In genomic region chr17:79027274-79027924, GRCh38 we compare ENCODE assay signal across 13 cellular contexts. TPM values are rescaled to one million over a fixed set of nuclear protein-coding genes. Genes with fewer than 3 reads are reported as not detected.
DNase-seq lines count a peak whose midpoint lies in the region; ATAC-seq, FAIRE-seq and TF ChIP-seq lines count a peak whose summit lies in the region.
"Had no signal": no experiment of that assay in that cellular context is flagged by ENCODE, and none has a peak within 500 bp of the region (broad histone marks: within the 10 kb centered on the region; RNA-seq: fewer than 3 reads in every experiment).

No MANE protein-coding gene starts in this region.

- peak overlapping the region; percentile 56 for H3K4me2 ChIP-seq in GM23248 (ENCODE audit: unreplicated experiment)
- H3K4me2 ChIP-seq in keratinocyte (ENCODE audit: control insufficient read depth, extremely low read depth, insufficient read depth, low read depth, low read length) = peak overlapping the region; percentile 83

- H3K27ac ChIP-seq in GM23248 (no peak overlapping the region), keratinocyte (ENCODE audit: control insufficient read depth, insufficient read depth, low read length) (peak overlapping the region; percentile 87), small intestine (ENCODE audit: low read depth in 1 of 2, low read length in 1 of 2) (peak overlapping the region in 1 of 2 donors; percentile 53), substantia nigra (ENCODE audit: low read depth, low read length, poor library complexity, severe bottlenecking) (no peak overlapping the region)

- no peak for ATAC-seq in HG02840 (IDR thresholded peaks at IDR 0.05; ENCODE audit: low FRiP score, unreplicated experiment)
- ATAC-seq: activated naive CD8-positive, alpha-beta T cell treated with anti-CD3 and anti-CD28 coated beads, Interleukin-2, amount 50 U/mL, for 24 hours had no signal

- H3K9ac ChIP-seq in GM23248 (0 out of 2 replicates have a peak overlapping the region, but pooled peaks have one; percentile 1), adipocyte (ENCODE audit: low read length) (peak overlapping the region; percentile 78), keratinocyte (ENCODE audit: control insufficient read depth, extremely low read depth, insufficient read depth, low read length) (peak overlapping the region; percentile 65)

- peaks cover 7% of the 10 kb centered on the region for H3K4me1 Mint-ChIP-seq in activated naive CD8-positive, alpha-beta T cell treated with anti-CD3 and anti-CD28 coated beads for 36 hours

- H3K4me3 ChIP-seq in GM23248 (0 out of 2 replicates have a peak overlapping the region, but pooled peaks have one; percentile 34), adipocyte (ENCODE audit: low read length) (peak overlapping the region; percentile 90), keratinocyte (ENCODE audit: control insufficient read depth in 2 of 3, extremely low read depth in 1 of 3, insufficient read depth in 2 of 3, low read depth in 1 of 3, low read length in 3 of 3) (peak overlapping the region; percentile 9 to 44 (median 36)), small intestine (ENCODE audit: low read depth in 1 of 2, low read length in 2 of 2) (no peak overlapping the region)

- H3K9me2 ChIP-seq in GM23248 (ENCODE audit: insufficient read depth) = no peaks in the 10 kb centered on the region

- H3K36me3 Mint-ChIP-seq in activated naive CD8-positive, alpha-beta T cell treated with anti-CD3 and anti-CD28 coated beads for 36 hours = no peaks in the 10 kb centered on the region

- H3K4me1 ChIP-seq in GM23248 (ENCODE audit: insufficient read depth) (peaks cover 39% of the 10 kb centered on the region), adipocyte (ENCODE audit: control insufficient read depth, insufficient read depth, low read length) (peaks cover 65% of the 10 kb centered on the region), keratinocyte (ENCODE audit: control insufficient read depth, extremely low read depth, insufficient read depth, low read length) (peaks cover 48% of the 10 kb centered on the region), small intestine (ENCODE audit: control insufficient read depth in 2 of 2, insufficient read depth in 1 of 2, low read depth in 1 of 2, low read length in 1 of 2) (peaks cover 3 to 8% of the 10 kb centered on the region in 2 donors)

- no peak overlapping the region for H3K27ac Mint-ChIP-seq in activated naive CD8-positive, alpha-beta T cell treated with anti-CD3 and anti-CD28 coated beads for 36 hours
- H3K27ac Mint-ChIP-seq: activated naive CD8-positive, alpha-beta T cell treated with anti-CD3 and anti-CD28 coated beads, Interleukin-2, amount 50 U/mL, for 24 hours; progenitor cell of endocrine pancreas had no signal

- TF ChIP-seq CTCF in keratinocyte (optimal IDR thresholded peaks at IDR 0.05 in 1 of 3, IDR thresholded peaks at IDR 0.05 in 1 of 3, conservative IDR thresholded peaks at IDR 0.05 in 1 of 3; ENCODE audit: extremely low read depth in 1 of 3, insufficient read depth in 2 of 3, low read length in 3 of 3) = no peak

- FAIRE-seq in keratinocyte (lab: Jason Lieb, UNC) = no peak
- FAIRE-seq in small intestine (lab: Jason Lieb, UNC) = no peak

- WGBS in GM23248 (ENCODE audit: low coverage in 1 of 2, low lambda C conversion rate in 2 of 2, missing lambda C conversion rate in 2 of 2), 2 experiments = 15 to 21% methylated on average over 10 of the region's 10 CpGs
- 13 to 31% (median 25%) methylated on average over 7 to 10 of the region's 10 CpGs for WGBS in small intestine, 3 donors

- no peaks in the 10 kb centered on the region for H3K9me3 Mint-ChIP-seq in activated naive CD8-positive, alpha-beta T cell treated with anti-CD3 and anti-CD28 coated beads for 36 hours
- H3K9me3 Mint-ChIP-seq: activated naive CD8-positive, alpha-beta T cell treated with anti-CD3 and anti-CD28 coated beads, Interleukin-2, amount 50 U/mL, for 24 hours had no signal

- no peaks in the 10 kb centered on the region for H3K9me1 ChIP-seq in keratinocyte (ENCODE audit: control insufficient read depth, extremely low read depth, insufficient read depth, low read length)

- 0 out of 2 replicates have a peak, but pooled peaks cover 4% of the 10 kb centered on the region for H3F3A ChIP-seq in GM23248 (ENCODE audit: insufficient read depth)

- H3K27me3 ChIP-seq in GM23248 (replicated peaks; ENCODE audit: insufficient read depth) (no peaks in the 10 kb centered on the region), adipocyte (replicated peaks; ENCODE audit: control insufficient read depth, insufficient read depth, low read length) (no peaks in the 10 kb centered on the region), keratinocyte (ENCODE audit: control insufficient read depth, extremely low read depth, insufficient read depth, low read length) (peaks cover 3% of the 10 kb centered on the region), small intestine (ENCODE audit: control insufficient read depth in 2 of 2, insufficient read depth in 2 of 2, low read length in 2 of 2) (no peaks in the 10 kb centered on the region)

- H3K36me3 ChIP-seq in GM23248 (ENCODE audit: low read depth) (no peaks in the 10 kb centered on the region), adipocyte (ENCODE audit: control insufficient read depth, insufficient read depth, low read length, severe bottlenecking) (no peaks in the 10 kb centered on the region), keratinocyte (ENCODE audit: control insufficient read depth in 2 of 2, extremely low read depth in 1 of 2, insufficient read depth in 2 of 2, low read length in 2 of 2) (no peaks in the 10 kb centered on the region), small intestine (ENCODE audit: control insufficient read depth in 2 of 2, insufficient read depth in 2 of 2, low read length in 2 of 2) (no peaks in the 10 kb centered on the region)

- in situ Hi-C loops in GM23248 (cut with MboI) = no loop called here

- dilution Hi-C loops in keratinocyte (cut with MboI; ENCODE audit: extremely low pct_ligation_motif_present, low sequenced_read_pairs) = loop anchor here (25.0 kb wide), 1 partner anchor 360 kb away; no protein-coding TSS in a partner anchor

- H4K20me1 ChIP-seq in GM23248 (ENCODE audit: insufficient read depth) (no peaks in the 10 kb centered on the region), keratinocyte (ENCODE audit: control insufficient read depth, extremely low read depth, insufficient read depth, low read length) (no peaks in the 10 kb centered on the region)

- H3K27me3 Mint-ChIP-seq in activated naive CD8-positive, alpha-beta T cell treated with anti-CD3 and anti-CD28 coated beads for 36 hours = peaks cover 24% of the 10 kb centered on the region

- H3K79me2 ChIP-seq in GM23248 (ENCODE audit: insufficient read depth) (no peaks in the 10 kb centered on the region), keratinocyte (ENCODE audit: control insufficient read depth, insufficient read depth, low read length) (no peaks in the 10 kb centered on the region)

- H2AFZ ChIP-seq in GM23248 = no peak overlapping the region
- H2AFZ ChIP-seq in keratinocyte (ENCODE audit: control insufficient read depth, low read length) = peak overlapping the region; percentile 53

- peak; percentile 43 for DNase-seq in GM23248
- DNase-seq in adipocyte (ENCODE audit: low read depth) = no peak
- no peak for DNase-seq in keratinocyte (ENCODE audit: low read depth, low spot score)
- peak; percentile 44 for DNase-seq in small intestine
- no peak for DNase-seq in activated CD4-positive, CD25-positive, alpha-beta regulatory T cell treated with anti-CD3 and anti-CD28 coated beads, Interleukin-2, amount 50 U/mL, for 72 hours
- DNase-seq in activated naive CD8-positive, alpha-beta T cell treated with anti-CD3 and anti-CD28 coated beads for 36 hours = no peak
- no peak for DNase-seq in substantia nigra (lab: John Stamatoyannopoulos, UW)
- DNase-seq: activated naive CD8-positive, alpha-beta T cell treated with anti-CD3 and anti-CD28 coated beads, Interleukin-2, amount 50 U/mL, for 24 hours; DMS79; NCI-H748 treated with DMSO at 0.1 percent for 48 hours; stimulated activated naive CD4-positive, alpha-beta T cell had no signal

- no peak overlapping the region for H3K4me3 Mint-ChIP-seq in activated naive CD8-positive, alpha-beta T cell treated with anti-CD3 and anti-CD28 coated beads for 36 hours
- H3K4me3 Mint-ChIP-seq: activated naive CD8-positive, alpha-beta T cell treated with anti-CD3 and anti-CD28 coated beads, Interleukin-2, amount 50 U/mL, for 24 hours had no signal

- H3K9me3 ChIP-seq in GM23248 (ENCODE audit: low read depth) = no peaks in the 10 kb centered on the region
- no peaks in the 10 kb centered on the region for H3K9me3 ChIP-seq in adipocyte (ENCODE audit: control insufficient read depth, low read length)
- H3K9me3 ChIP-seq in keratinocyte (ENCODE audit: control insufficient read depth, low read depth, low read length) = no peaks in the 10 kb centered on the region
- no peaks in the 10 kb centered on the region for H3K9me3 ChIP-seq in small intestine (ENCODE audit: control insufficient read depth, low read depth)

RNA-seq across cellular contexts. Expression of gene C1QTNF1, which starts 3.4 kb away (rescaled TPM):
- total RNA-seq in GM23248 (2014; rRNA removed; shearing (Covaris generic)) = 12.2 and 14.4 TPM in 2 replicates
- 5.7 and 6.1 TPM in 2 replicates for polyA plus RNA-seq in GM23248 (2016; fragmentation: Nextera tagmentation; extraction: Ambion mirVana)
- 6.6 to 17.2 TPM (median 14.3 TPM) in 3 replicates for polyA plus RNA-seq in keratinocyte
- 0.25 TPM for polyA plus RNA-seq in keratinocyte (2011; ENCODE audit: low read depth)
- polyA plus RNA-seq in keratinocyte (2011; cell fraction: cytosol; rRNA removed) = 9.6 and 17.3 TPM in 2 replicates
- polyA plus RNA-seq in keratinocyte (2011; cell fraction: nucleus; rRNA removed) = 22.3 and 34.7 TPM in 2 replicates
- 1.2 and 18.7 TPM in 2 replicates for polyA plus RNA-seq in keratinocyte (2012; ENCODE audit: low replicate concordance)
- 7.8 to 26.3 TPM (median 17.1 TPM) in 3 replicates for polyA minus RNA-seq in keratinocyte
- 31.3 TPM for polyA minus RNA-seq in keratinocyte (2011; cell fraction: cytosol; rRNA and poly(A)+ RNA removed)
- 28.9 and 39.9 TPM in 2 replicates for polyA minus RNA-seq in keratinocyte (2011; cell fraction: nucleus; rRNA and poly(A)+ RNA removed)
- polyA plus RNA-seq in small intestine = 10 to 100 TPM in 1 of 3 donors, 1 to 10 TPM in 1, under 1 TPM in 1; 0.67 to 57.4 (median 2.4) TPM
- under 1 TPM; 0.12 to 0.14 TPM for total RNA-seq in activated naive CD8-positive, alpha-beta T cell treated with anti-CD3 and anti-CD28 coated beads for 36 hours

RNA-seq across cellular contexts. Expression of gene CANT1, which starts 17.8 kb away (rescaled TPM):
- total RNA-seq in GM23248 (2014; rRNA removed; shearing (Covaris generic)) = 52.0 and 52.4 TPM in 2 replicates
- polyA plus RNA-seq in GM23248 (2016; fragmentation: Nextera tagmentation; extraction: Ambion mirVana) (44.8 and 46.2 TPM in 2 replicates), keratinocyte (53.2 to 78.1 TPM (median 54.6 TPM) in 3 replicates), small intestine (10 to 100 TPM; 16.8 to 90.5 (median 20.3) TPM)
- 14.4 TPM for polyA plus RNA-seq in keratinocyte (2011; ENCODE audit: low read depth)
- polyA plus RNA-seq in keratinocyte (2011; cell fraction: cytosol; rRNA removed) = 46.5 and 62.9 TPM in 2 replicates
- polyA plus RNA-seq in keratinocyte (2011; cell fraction: nucleus; rRNA removed) = 101 and 111 TPM in 2 replicates
- 37.7 and 65.6 TPM in 2 replicates for polyA plus RNA-seq in keratinocyte (2012; ENCODE audit: low replicate concordance)
- polyA minus RNA-seq in keratinocyte = 62.2 to 79.7 TPM (median 66.9 TPM) in 3 replicates
- 106 TPM for polyA minus RNA-seq in keratinocyte (2011; cell fraction: cytosol; rRNA and poly(A)+ RNA removed)
- 120 and 137 TPM in 2 replicates for polyA minus RNA-seq in keratinocyte (2011; cell fraction: nucleus; rRNA and poly(A)+ RNA removed)
- 10 to 100 TPM; 39.3 to 43.1 TPM for total RNA-seq in activated naive CD8-positive, alpha-beta T cell treated with anti-CD3 and anti-CD28 coated beads for 36 hours

RNA-seq across cellular contexts. Expression of gene ENGASE, which starts 47.2 kb away (rescaled TPM):
- total RNA-seq in GM23248 (2014; rRNA removed; shearing (Covaris generic)) = 7.8 and 8.4 TPM in 2 replicates
- polyA plus RNA-seq in GM23248 (2016; fragmentation: Nextera tagmentation; extraction: Ambion mirVana) (4.3 and 5.1 TPM in 2 replicates), keratinocyte (6.0 to 9.1 TPM (median 6.6 TPM) in 3 replicates), small intestine (10 to 100 TPM; 17.6 to 36.2 (median 25.7) TPM)
- polyA plus RNA-seq in keratinocyte (2011; ENCODE audit: low read depth) = 5.1 TPM
- polyA plus RNA-seq in keratinocyte (2011; cell fraction: cytosol; rRNA removed) = 1.3 and 2.0 TPM in 2 replicates
- polyA plus RNA-seq in keratinocyte (2011; cell fraction: nucleus; rRNA removed) = 35.0 and 42.9 TPM in 2 replicates
- polyA plus RNA-seq in keratinocyte (2012; ENCODE audit: low replicate concordance) = 7.3 and 8.3 TPM in 2 replicates
- 5.3 to 13.6 TPM (median 6.8 TPM) in 3 replicates for polyA minus RNA-seq in keratinocyte
- polyA minus RNA-seq in keratinocyte (2011; cell fraction: cytosol; rRNA and poly(A)+ RNA removed) = 5.6 TPM
- 8.6 and 9.2 TPM in 2 replicates for polyA minus RNA-seq in keratinocyte (2011; cell fraction: nucleus; rRNA and poly(A)+ RNA removed)
- total RNA-seq in activated naive CD8-positive, alpha-beta T cell treated with anti-CD3 and anti-CD28 coated beads for 36 hours = 10 to 100 TPM; 23.4 to 26.3 TPM

RNA-seq across cellular contexts. Expression of gene LGALS3BP, which starts 47.7 kb away (rescaled TPM):
- total RNA-seq in GM23248 (2014; rRNA removed; shearing (Covaris generic)) = 8.3 and 8.8 TPM in 2 replicates
- 8.6 and 12.6 TPM in 2 replicates for polyA plus RNA-seq in GM23248 (2016; fragmentation: Nextera tagmentation; extraction: Ambion mirVana)
- 53.0 to 137 TPM (median 97.1 TPM) in 3 replicates for polyA plus RNA-seq in keratinocyte
- 16.5 TPM for polyA plus RNA-seq in keratinocyte (2011; ENCODE audit: low read depth)
- 63.1 and 93.6 TPM in 2 replicates for polyA plus RNA-seq in keratinocyte (2011; cell fraction: cytosol; rRNA removed)
- polyA plus RNA-seq in keratinocyte (2011; cell fraction: nucleus; rRNA removed) = 277 and 483 TPM in 2 replicates
- polyA plus RNA-seq in keratinocyte (2012; ENCODE audit: low replicate concordance) = 33.5 and 219 TPM in 2 replicates
- 91.3 to 288 TPM (median 137 TPM) in 3 replicates for polyA minus RNA-seq in keratinocyte
- polyA minus RNA-seq in keratinocyte (2011; cell fraction: cytosol; rRNA and poly(A)+ RNA removed) = 237 TPM
- polyA minus RNA-seq in keratinocyte (2011; cell fraction: nucleus; rRNA and poly(A)+ RNA removed) = 457 and 590 TPM in 2 replicates
- 100 to 1,000 TPM; 181 to 326 (median 255) TPM for polyA plus RNA-seq in small intestine
- 10 to 100 TPM; 86.8 to 89.7 TPM for total RNA-seq in activated naive CD8-positive, alpha-beta T cell treated with anti-CD3 and anti-CD28 coated beads for 36 hours

Comparison
In these comparisons a context has a peak if more than half of its experiments do, and no peak if none do; other contexts are left out.
1. DNase-seq: peak in GM23248 (single experiment) and small intestine (single experiment); none in adipocyte (single experiment), keratinocyte (single experiment), activated CD4-positive, CD25-positive, alpha-beta regulatory T cell treated with anti-CD3 and anti-CD28 coated beads, Interleukin-2, amount 50 U/mL, for 72 hours (single experiment), activated naive CD8-positive, alpha-beta T cell treated with anti-CD3 and anti-CD28 coated beads for 36 hours (single experiment) and substantia nigra (0 of 49).
2. H3K4me3 ChIP-seq: peak in GM23248 (single experiment), adipocyte (single experiment) and keratinocyte (3 of 3); none in small intestine (0 of 2).
3. H3K9ac ChIP-seq: peak in every context shown above with its lines; median percentile 78 in adipocyte; 65 in keratinocyte; 1 in GM23248.